13 cellular contexts compared by ENCODE assay signal in genomic region chr9:13728917-13729811, GRCh38.
DNase-seq lines count a peak whose midpoint lies in the region; ATAC-seq, FAIRE-seq and TF ChIP-seq lines count a peak whose summit lies in the region.
"Had no signal": no experiment of that assay in that cellular context is flagged by ENCODE, and none has a peak within 500 bp of the region (broad histone marks: within the 10 kb centered on the region; RNA-seq: fewer than 3 reads in every experiment).

No MANE protein-coding gene starts in this region.

- H4K20me1 ChIP-seq in astrocyte (ENCODE audit: insufficient read depth, low read length) = no peaks in the 10 kb centered on the region

- intact Hi-C loops in heart left ventricle (cut with DNase I) (no loop called here), Right ventricle myocardium inferior (cut with DNase I) (no loop called here)

- no peak overlapping the region for H2AFZ ChIP-seq in astrocyte (ENCODE audit: low read depth, low read length)

- peaks cover 4% of the 10 kb centered on the region for H3K27me3 Mint-ChIP-seq in astrocyte (ENCODE audit: low read depth, unreplicated experiment)
- H3K27me3 Mint-ChIP-seq: stimulated activated naive CD8-positive, alpha-beta T cell treated with anti-CD3 and anti-CD28 coated beads, Interleukin-15, Interleukin-2, amounts not matched to agents 100 ng/mL and 50 ng/mL, for 24 hours had no signal

- TF ChIP-seq CTCF in heart left ventricle (IDR thresholded peaks at IDR 0.05) (no peak), astrocyte (IDR thresholded peaks at IDR 0.05; ENCODE audit: insufficient read depth, low read depth, low read length) (no peak), fibroblast of the aortic adventitia (IDR thresholded peaks at IDR 0.05; ENCODE audit: insufficient read depth, low read length) (no peak), WERI-Rb-1 (IDR thresholded peaks at IDR 0.05; ENCODE audit: low read depth, low read length) (no peak)

- FAIRE-seq in astrocyte (lab: Jason Lieb, UNC) = no peak

- H3K9me3 ChIP-seq in heart left ventricle = no peaks in the 10 kb centered on the region
- no peaks in the 10 kb centered on the region for H3K9me3 ChIP-seq in astrocyte (ENCODE audit: insufficient read depth, low read depth, low read length)
- H3K9me3 ChIP-seq in skeletal muscle tissue (ENCODE audit: control insufficient read depth in 3 of 3, low read length in 3 of 3) = no peaks in the 10 kb centered on the region
- H3K9me3 ChIP-seq in WERI-Rb-1 (ENCODE audit: severe bottlenecking) = no peaks in the 10 kb centered on the region
- H3K9me3 ChIP-seq: uterus had no signal

- no peaks in the 10 kb centered on the region for H3K36me3 Mint-ChIP-seq in astrocyte (ENCODE audit: low read depth, unreplicated experiment)
- H3K36me3 Mint-ChIP-seq: activated naive CD4-positive, alpha-beta T cell treated with anti-CD3 and anti-CD28 coated beads, Interleukin-2, amount 50 U/mL, for 72 hours; CD8-positive, alpha-beta T cell had no signal

- no peak overlapping the region for H3K4me3 Mint-ChIP-seq in astrocyte (ENCODE audit: unreplicated experiment)
- H3K4me3 Mint-ChIP-seq: CD8-positive, alpha-beta T cell; stimulated activated naive CD8-positive, alpha-beta T cell treated with anti-CD3 and anti-CD28 coated beads, Interleukin-15, Interleukin-2, amounts not matched to agents 100 ng/mL and 50 ng/mL, for 24 hours had no signal

- DNase-seq in heart left ventricle = peak in 2 of 5 donors; percentile 15 to 36
- DNase-seq in Right ventricle myocardium inferior (ENCODE audit: missing footprints) = no peak
- peak; percentile 73 for DNase-seq in astrocyte (ENCODE audit: low read depth)
- peak; percentile 68 for DNase-seq in fibroblast of the aortic adventitia (ENCODE audit: low read depth)
- no peak for DNase-seq in WERI-Rb-1
- DNase-seq in retina = no peak
- DNase-seq: CD8-positive, alpha-beta T cell; NCI-H345 had no signal

- peak overlapping the region in 3 of 12 donors; percentile 40 to 53 (median 46) for H3K27ac ChIP-seq in heart left ventricle
- no peak overlapping the region for H3K27ac ChIP-seq in astrocyte (ENCODE audit: low read depth, low read length)
- H3K27ac ChIP-seq in skeletal muscle tissue (ENCODE audit: low read depth, low read length) = peak overlapping the region; percentile 81
- no peak overlapping the region for H3K27ac ChIP-seq in WERI-Rb-1
- H3K27ac ChIP-seq: uterus had no signal

- 82 to 92% (median 86%) methylated on average over 7 of the region's 7 CpGs for WGBS in heart left ventricle, 4 donors

- peaks cover 4% of the 10 kb centered on the region for H3K4me1 Mint-ChIP-seq in astrocyte (ENCODE audit: low read depth, unreplicated experiment)

- H3K4me3 ChIP-seq in heart left ventricle (no peak overlapping the region), astrocyte (ENCODE audit: insufficient read depth, low read depth, low read length) (no peak overlapping the region), fibroblast of the aortic adventitia (ENCODE audit: low read depth, low read length) (no peak overlapping the region), skeletal muscle tissue (ENCODE audit: low read length in 3 of 3) (no peak overlapping the region), WERI-Rb-1 (ENCODE audit: low read depth, low read length) (no peak overlapping the region)
- H3K4me3 ChIP-seq: uterus had no signal

- no peaks in the 10 kb centered on the region for H3K27me3 ChIP-seq in heart left ventricle
- H3K27me3 ChIP-seq in astrocyte (ENCODE audit: insufficient read depth, low read length) = no peaks in the 10 kb centered on the region
- no peaks in the 10 kb centered on the region for H3K27me3 ChIP-seq in skeletal muscle tissue (ENCODE audit: control insufficient read depth in 3 of 3, insufficient read depth in 3 of 3, low read length in 3 of 3)
- no peaks in the 10 kb centered on the region for H3K27me3 ChIP-seq in WERI-Rb-1 (ENCODE audit: insufficient read depth, low read depth, severe bottlenecking)
- H3K27me3 ChIP-seq: uterus had no signal

- TF ChIP-seq POLR2A in heart left ventricle (IDR thresholded peaks at IDR 0.05) = no peak

- no peak overlapping the region for H3K4me2 ChIP-seq in astrocyte (ENCODE audit: low read length)

- H3K79me2 ChIP-seq in astrocyte (ENCODE audit: insufficient read depth, low read length) = no peaks in the 10 kb centered on the region

- peak; percentile 39 to 90 (median 83) for ATAC-seq in heart left ventricle
- ATAC-seq in Right ventricle myocardium inferior = no peak
- no peak for ATAC-seq in GM18517 (IDR thresholded peaks at IDR 0.05; ENCODE audit: unreplicated experiment)
- ATAC-seq: activated naive CD4-positive, alpha-beta T cell treated with anti-CD3 and anti-CD28 coated beads, Interleukin-2, amount 50 U/mL, for 72 hours; CD8-positive, alpha-beta T cell had no signal

- H3K36me3 ChIP-seq in heart left ventricle = no peaks in the 10 kb centered on the region
- H3K36me3 ChIP-seq in astrocyte (ENCODE audit: insufficient read depth, low read length) = no peaks in the 10 kb centered on the region
- no peaks in the 10 kb centered on the region for H3K36me3 ChIP-seq in skeletal muscle tissue (ENCODE audit: control insufficient read depth in 3 of 3, insufficient read depth in 3 of 3, low read length in 3 of 3)
- no peaks in the 10 kb centered on the region for H3K36me3 ChIP-seq in WERI-Rb-1
- H3K36me3 ChIP-seq: uterus had no signal

- no peak overlapping the region for H3K27ac Mint-ChIP-seq in astrocyte (ENCODE audit: unreplicated experiment)
- H3K27ac Mint-ChIP-seq: activated naive CD4-positive, alpha-beta T cell treated with anti-CD3 and anti-CD28 coated beads, Interleukin-2, amount 50 U/mL, for 72 hours; CD8-positive, alpha-beta T cell; stimulated activated naive CD8-positive, alpha-beta T cell treated with anti-CD3 and anti-CD28 coated beads, Interleukin-15, Interleukin-2, amounts not matched to agents 100 ng/mL and 50 ng/mL, for 24 hours had no signal

- peaks cover 0 to 12% (median 2%) of the 10 kb centered on the region in 12 donors for H3K4me1 ChIP-seq in heart left ventricle
- H3K4me1 ChIP-seq in astrocyte (ENCODE audit: insufficient read depth, low read length) = no peaks in the 10 kb centered on the region
- peaks cover 14 to 21% (median 15%) of the 10 kb centered on the region in 3 donors for H3K4me1 ChIP-seq in skeletal muscle tissue (ENCODE audit: control insufficient read depth in 3 of 3, insufficient read depth in 3 of 3, low read length in 3 of 3)
- H3K4me1 ChIP-seq: uterus had no signal

- H3K9ac ChIP-seq in astrocyte (ENCODE audit: low read length) (no peak overlapping the region), skeletal muscle tissue (ENCODE audit: low read depth in 1 of 3, low read length in 3 of 3) (no peak overlapping the region)

- peaks cover 4% of the 10 kb centered on the region for H3K9me3 Mint-ChIP-seq in astrocyte (ENCODE audit: unreplicated experiment)
- H3K9me3 Mint-ChIP-seq: CD8-positive, alpha-beta T cell had no signal

Comparison
In these comparisons a context has a peak if more than half of its experiments do, and no peak if none do; other contexts are left out.
1. ATAC-seq: peak in heart left ventricle (4 of 4); none in Right ventricle myocardium inferior (single experiment) and GM18517 (single experiment).
2. DNase-seq: peak in astrocyte (single experiment) and fibroblast of the aortic adventitia (single experiment); none in Right ventricle myocardium inferior (single experiment), WERI-Rb-1 (single experiment) and retina (single experiment).